23 cellular contexts compared by ENCODE assay signal in genomic region chr14:95015046-95015445, GRCh38.
"Had no signal": no experiment of that assay in that cellular context is flagged by ENCODE, and none has a peak within 500 bp of the region (broad histone marks: within the 10 kb centered on the region; RNA-seq: fewer than 3 reads in every experiment).

No MANE protein-coding gene starts in this region.

- ATAC-seq: effector memory CD8-positive, alpha-beta T cell; heart right ventricle; lower lobe of right lung; mucosa of descending colon; natural killer cell had no signal

- DNase-seq: cerebellar nuclear complex; effector memory CD8-positive, alpha-beta T cell; esophagus squamous epithelium; heart right ventricle; hypothalamus; left ventricle myocardium inferior; lower lobe of right lung; mucosa of descending colon; natural killer cell; posterior cingulate gyrus; sigmoid colon; stimulated activated naive CD4-positive, alpha-beta T cell; stomach; substantia nigra; transverse colon had no signal

- H3K4me1 ChIP-seq: esophagus squamous epithelium, lower lobe of right lung had no signal

- H3K36me3 Mint-ChIP-seq: natural killer cell had no signal

- H3K4me1 Mint-ChIP-seq: natural killer cell, neural crest cell had no signal

- H3K36me3 ChIP-seq: esophagus squamous epithelium, heart right ventricle, left ventricle myocardium inferior, lower lobe of right lung, sigmoid colon, stomach, thoracic aorta, transverse colon had no signal

- H3K27ac ChIP-seq: epithelial cell of prostate, esophagus squamous epithelium, heart right ventricle, left ventricle myocardium inferior, lower lobe of right lung, sigmoid colon, skin epidermis, stomach, thoracic aorta, transverse colon had no signal

- H3K4me3 Mint-ChIP-seq: dendritic cell treated with granulocyte-macrophage colony-stimulating factor and Interleukin-4, amounts not matched to agents 40 ng/mL and 50 ng/mL, for 4 days; effector memory CD8-positive, alpha-beta T cell; natural killer cell; neural crest cell had no signal

- H3K27me3 ChIP-seq: heart right ventricle, sigmoid colon, stomach, transverse colon had no signal

- H3K9me3 ChIP-seq: esophagus squamous epithelium, lower lobe of right lung, mucosa of descending colon, sigmoid colon, thoracic aorta, transverse colon had no signal

- FAIRE-seq: colon, frontal cortex, islet of Langerhans had no signal

- H3K4me3 ChIP-seq: esophagus squamous epithelium, heart right ventricle, left ventricle myocardium inferior, lower lobe of right lung, mucosa of descending colon, sigmoid colon, skin epidermis, stomach, thoracic aorta, transverse colon had no signal

- H3K27ac Mint-ChIP-seq: dendritic cell treated with granulocyte-macrophage colony-stimulating factor and Interleukin-4, amounts not matched to agents 40 ng/mL and 50 ng/mL, for 4 days; effector memory CD8-positive, alpha-beta T cell; natural killer cell had no signal

- H3K9me3 Mint-ChIP-seq: dendritic cell treated with granulocyte-macrophage colony-stimulating factor and Interleukin-4, amounts not matched to agents 40 ng/mL and 50 ng/mL, for 4 days; effector memory CD8-positive, alpha-beta T cell; natural killer cell; neural crest cell had no signal
